In the genomic region with DNA sequence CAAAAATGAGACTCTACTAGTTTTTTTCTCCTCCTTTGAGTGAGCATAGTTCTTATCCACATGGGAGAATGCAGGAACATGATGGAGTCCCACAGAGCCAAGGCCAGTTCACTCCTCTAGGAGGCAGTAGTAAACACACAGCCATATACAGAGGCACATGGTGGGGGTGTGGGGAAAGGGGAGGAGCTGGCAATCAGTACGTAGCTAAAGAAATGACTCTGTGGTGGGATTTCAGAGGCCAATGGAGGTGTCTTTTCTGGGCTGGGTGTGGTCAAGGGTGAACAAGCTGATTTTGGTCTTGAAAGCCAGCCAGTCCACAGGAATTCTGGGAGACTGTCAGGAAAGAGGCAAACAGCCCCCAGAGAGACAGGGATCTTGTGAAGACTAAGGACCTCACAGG, we compare ENCODE assay signal across 8 cellular contexts. TPM values are rescaled to one million over a fixed set of nuclear protein-coding genes. Genes with fewer than 3 reads are reported as not detected.
DNase-seq lines count a peak whose midpoint lies in the region; ATAC-seq, FAIRE-seq and TF ChIP-seq lines count a peak whose summit lies in the region.

No MANE protein-coding gene starts in this region.

- peaks cover 4% of the 10 kb centered on the region for H3K4me1 Mint-ChIP-seq in Caco-2 (ENCODE audit: low read depth, unreplicated experiment)
- H3K4me1 Mint-ChIP-seq in activated CD8-positive, alpha-beta T cell treated with anti-CD3 and anti-CD28 coated beads for 36 hours (ENCODE audit: low read depth): peaks cover 13% of the 10 kb centered on the region

- TF ChIP-seq CTCF in Caco-2 (IDR thresholded peaks at IDR 0.05; ENCODE audit: insufficient read depth in 1 of 2, low read depth in 1 of 2, low read length in 1 of 2, severe bottlenecking in 1 of 2, unreplicated experiment in 1 of 2): peak in 1 of 2 experiments; percentile 15
- peak; percentile 23 to 87 (median 78); a peak in 5 of 6 replicates for TF ChIP-seq CTCF in HCT116 (IDR thresholded peaks at IDR 0.05 in 2 of 3, conservative IDR thresholded peaks at IDR 0.05 in 1 of 3; ENCODE audit: borderline replicate concordance in 1 of 3, insufficient read depth in 1 of 3, low read depth in 2 of 3, low read length in 2 of 3)
- peak; percentile 76 for TF ChIP-seq CTCF in activated CD8-positive, alpha-beta T cell treated with anti-CD3 and anti-CD28 coated beads for 36 hours (IDR thresholded peaks at IDR 0.05)
- TF ChIP-seq CTCF in fibroblast of lung (conservative IDR thresholded peaks at IDR 0.05 in 1 of 2, IDR thresholded peaks at IDR 0.05 in 1 of 2; ENCODE audit: low read depth in 1 of 2, low read length in 2 of 2): peak; percentile 45 to 64

- H3K9ac ChIP-seq in HCT116 (ENCODE audit: low read length) (no peak overlapping the region), fibroblast of lung (ENCODE audit: insufficient read depth, low read length) (no peak overlapping the region)

- H3K9me3 ChIP-seq in Caco-2 (no peaks in the 10 kb centered on the region), HCT116 (ENCODE audit: control insufficient read depth in 1 of 2, insufficient read depth in 1 of 2, low read depth in 1 of 2, low read length in 2 of 2) (no peaks in the 10 kb centered on the region), fibroblast of lung (ENCODE audit: control insufficient read depth, insufficient read depth, low read depth, low read length) (no peaks in the 10 kb centered on the region), small intestine (ENCODE audit: control insufficient read depth, low read depth) (no peaks in the 10 kb centered on the region)

- RAD21 ChIA-PET in HCT116 (lab: Charles Lee; ENCODE audit: low non-redundant PET in 1 of 2, low total read pairs in 2 of 2, uncharacterized antibody in 2 of 2, unreplicated experiment in 2 of 2): no interaction called here

- no peaks in the 10 kb centered on the region for H3K79me2 ChIP-seq in HCT116 (ENCODE audit: insufficient read depth, low read length)
- no peaks in the 10 kb centered on the region for H3K79me2 ChIP-seq in fibroblast of lung (ENCODE audit: control insufficient read depth, insufficient read depth, low read length)

- DNase-seq in Caco-2 (peak; percentile 48 to 56), HCT116 (ENCODE audit: low read depth, low spot score) (peak; percentile 90), NCI-H748 treated with DMSO at 0.1 percent for 48 hours (lab: John Stamatoyannopoulos, UW) (peak; percentile 2), fibroblast of lung (ENCODE audit: low read depth in 2 of 2) (peak; percentile 65 to 71), small intestine (peak; percentile 60), NCI-H774 (lab: John Stamatoyannopoulos, UW) (no peak), amniotic stem cell (lab: John Stamatoyannopoulos, UW) (no peak)
- DNase-seq in activated CD8-positive, alpha-beta T cell treated with anti-CD3 and anti-CD28 coated beads for 36 hours: peak; percentile 91

- no peak overlapping the region for H3K4me3 Mint-ChIP-seq in Caco-2 (ENCODE audit: unreplicated experiment)
- no peak overlapping the region for H3K4me3 Mint-ChIP-seq in activated CD8-positive, alpha-beta T cell treated with anti-CD3 and anti-CD28 coated beads for 36 hours

- WGBS in small intestine, 3 donors: 0 to 20% (median 2%) methylated on average over 1 of the region's 1 CpG

- H3K9me3 Mint-ChIP-seq in Caco-2 (ENCODE audit: unreplicated experiment): no peaks in the 10 kb centered on the region
- H3K9me3 Mint-ChIP-seq in activated CD8-positive, alpha-beta T cell treated with anti-CD3 and anti-CD28 coated beads for 36 hours: no peaks in the 10 kb centered on the region

- intact Hi-C loops in Caco-2 (cut with micrococcal nuclease; ENCODE audit: unreplicated experiment): no loop called here
- intact Hi-C loops in HCT116 (cut with micrococcal nuclease): no loop called here
- intact Hi-C loops in activated CD8-positive, alpha-beta T cell treated with anti-CD3 and anti-CD28 coated beads for 36 hours (cut with micrococcal nuclease): no loop called here

- no peaks in the 10 kb centered on the region for H3K27me3 Mint-ChIP-seq in Caco-2 (ENCODE audit: insufficient read depth, unreplicated experiment)
- no peaks in the 10 kb centered on the region for H3K27me3 Mint-ChIP-seq in activated CD8-positive, alpha-beta T cell treated with anti-CD3 and anti-CD28 coated beads for 36 hours

- CTCF ChIA-PET in Caco-2 (lab: Charles Lee): interaction anchor here (0.5 to 1.6 kb wide), 6 partner anchors 30 to 1263 kb away, joined by 3 to 8 read pairs (median 6); no protein-coding TSS in a partner anchor
- CTCF ChIA-PET in HCT116 (lab: Charles Lee): interaction anchor here (0.5 to 1.9 kb wide), 12 partner anchors 8 to 39 kb away, joined by 3 to 18 read pairs (median 4); no protein-coding TSS in a partner anchor
- CTCF ChIA-PET in activated CD8-positive, alpha-beta T cell treated with anti-CD3 and anti-CD28 coated beads for 36 hours (lab: Charles Lee): interaction anchor here (0.5 to 1.9 kb wide), 32 partner anchors 12 to 387 kb away, joined by 3 to 8 read pairs (median 3); no protein-coding TSS in a partner anchor

- H3K4me2 ChIP-seq in HCT116 (ENCODE audit: low read length) (peak overlapping the region; percentile 19), fibroblast of lung (ENCODE audit: extremely low read depth, insufficient read depth, low read length) (no peak overlapping the region)

- POLR2A ChIA-PET in Caco-2 (lab: Charles Lee) (no interaction called here), HCT116 (lab: Charles Lee) (interaction anchor here (0.8 to 1.2 kb wide), 4 partner anchors 13 to 558 kb away, joined by 3 to 6 read pairs (median 3); partner anchors contain the start of gene RNU5B-1)
- POLR2A ChIA-PET in activated CD8-positive, alpha-beta T cell treated with anti-CD3 and anti-CD28 coated beads for 36 hours (lab: Charles Lee): interaction anchor here (0.6 to 0.7 kb wide), 2 partner anchors 35 to 70 kb away, joined by 3 to 4 read pairs; no protein-coding TSS in a partner anchor

- H3K27ac Mint-ChIP-seq in Caco-2 (ENCODE audit: unreplicated experiment): no peak overlapping the region
- H3K27ac Mint-ChIP-seq in activated CD8-positive, alpha-beta T cell treated with anti-CD3 and anti-CD28 coated beads for 36 hours: no peak overlapping the region

- TF ChIP-seq RAD21 in HCT116 (IDR thresholded peaks at IDR 0.05; ENCODE audit: low read depth): 0 out of 2 replicates have a peak, but pooled peaks have one; percentile 16

- H3K27ac ChIP-seq in HCT116 (ENCODE audit: low read depth, low read length): 0 out of 2 replicates have a peak overlapping the region, but pooled peaks have one; percentile 3
- no peak overlapping the region for H3K27ac ChIP-seq in fibroblast of lung (ENCODE audit: insufficient read depth, low read length)
- no peak overlapping the region for H3K27ac ChIP-seq in small intestine (ENCODE audit: low read depth in 1 of 2, low read length in 1 of 2)

- H2AFZ ChIP-seq in HCT116 (ENCODE audit: low read depth, low read length, poor library complexity, severe bottlenecking) (peak overlapping the region; percentile 42), fibroblast of lung (ENCODE audit: low read length) (peak overlapping the region; percentile 36)

- H3K27me3 ChIP-seq in Caco-2 (replicated peaks; ENCODE audit: control insufficient read depth, insufficient read depth, low read length) (no peaks in the 10 kb centered on the region), HCT116 (ENCODE audit: insufficient read depth, low read length) (no peaks in the 10 kb centered on the region), fibroblast of lung (ENCODE audit: control insufficient read depth, insufficient read depth, low read length) (no peaks in the 10 kb centered on the region), small intestine (ENCODE audit: control insufficient read depth in 2 of 2, insufficient read depth in 2 of 2, low read length in 2 of 2) (no peaks in the 10 kb centered on the region)

- H3K4me3 ChIP-seq in Caco-2 (ENCODE audit: low read depth, low read length) (no peak overlapping the region), HCT116 (replicated peaks in 1 of 2; ENCODE audit: low read depth in 1 of 2, low read length in 2 of 2) (no peak overlapping the region), fibroblast of lung (replicated peaks in 1 of 4; ENCODE audit: control extremely low read depth in 1 of 4, insufficient read depth in 1 of 4, low read depth in 3 of 4, low read length in 4 of 4) (no peak overlapping the region), small intestine (ENCODE audit: low read depth in 1 of 2, low read length in 2 of 2) (no peak overlapping the region)

- no peak for TF ChIP-seq POLR2A in HCT116 (IDR thresholded peaks at IDR 0.05; ENCODE audit: borderline replicate concordance, extremely low read depth, insufficient read depth, insufficient read length)

- H4K20me1 ChIP-seq in HCT116 (ENCODE audit: insufficient read depth): no peaks in the 10 kb centered on the region
- H4K20me1 ChIP-seq in fibroblast of lung (ENCODE audit: control insufficient read depth, extremely low read depth, insufficient read depth, low read length): no peaks in the 10 kb centered on the region

- H3K36me3 ChIP-seq in Caco-2 (ENCODE audit: control insufficient read depth, insufficient read depth, low read length) (no peaks in the 10 kb centered on the region), HCT116 (ENCODE audit: control insufficient read depth in 1 of 2, insufficient read depth in 2 of 2, low read length in 2 of 2) (no peaks in the 10 kb centered on the region), fibroblast of lung (ENCODE audit: control insufficient read depth, insufficient read depth, low read length) (no peaks in the 10 kb centered on the region), small intestine (ENCODE audit: control insufficient read depth in 2 of 2, insufficient read depth in 2 of 2, low read length in 2 of 2) (no peaks in the 10 kb centered on the region)

- ATAC-seq in HCT116: peak; percentile 99
- ATAC-seq in activated CD8-positive, alpha-beta T cell treated with anti-CD3 and anti-CD28 coated beads for 36 hours: peak; percentile 99

- H3K36me3 Mint-ChIP-seq in Caco-2 (ENCODE audit: insufficient read depth, unreplicated experiment): no peaks in the 10 kb centered on the region
- no peaks in the 10 kb centered on the region for H3K36me3 Mint-ChIP-seq in activated CD8-positive, alpha-beta T cell treated with anti-CD3 and anti-CD28 coated beads for 36 hours (ENCODE audit: low read depth)

- H3K9me2 ChIP-seq in HCT116 (ENCODE audit: insufficient read depth): no peaks in the 10 kb centered on the region

- H3K4me1 ChIP-seq in Caco-2 (no peaks in the 10 kb centered on the region), HCT116 (ENCODE audit: control insufficient read depth in 1 of 2, insufficient read depth in 2 of 2, low read length in 2 of 2) (peaks cover 0 to 9% of the 10 kb centered on the region in 2 experiments; a peak in 3 of 4 replicates), fibroblast of lung (ENCODE audit: control insufficient read depth, extremely low read depth, insufficient read depth, low read length) (no peaks in the 10 kb centered on the region), small intestine (ENCODE audit: control insufficient read depth in 2 of 2, insufficient read depth in 1 of 2, low read depth in 1 of 2, low read length in 1 of 2) (no peaks in the 10 kb centered on the region)

- BruUV-seq in Caco-2 (replicated peaks; lab: Mats Ljungman, UMichigan) (no TSS peak), HCT116 (replicated peaks; lab: Mats Ljungman, UMichigan) (no TSS peak)

- FAIRE-seq in small intestine (lab: Jason Lieb, UNC): no peak

RNA-seq across cellular contexts. Expression of gene RAB11A, which starts 6.6 kb away (rescaled TPM):
- total RNA-seq in Caco-2 (2022) (208 and 232 TPM in 2 replicates), HCT116 (2021; ENCODE audit: unreplicated experiment) (234 TPM), fibroblast of lung (38.8 and 56.8 TPM in 2 replicates)
- polyA plus RNA-seq in HCT116 (2012): 249 and 263 TPM in 2 replicates
- total RNA-seq in activated CD8-positive, alpha-beta T cell treated with anti-CD3 and anti-CD28 coated beads for 36 hours: 100 to 1,000 TPM; 106 to 113 TPM
- polyA plus RNA-seq in fibroblast of lung (501 and 527 TPM in 2 replicates), small intestine (100 to 1,000 TPM; 193 to 225 (median 220) TPM)
- polyA plus RNA-seq in fibroblast of lung (2012): 216 and 245 TPM in 2 replicates
- 17.5 and 61.6 TPM in 2 replicates for polyA minus RNA-seq in fibroblast of lung (ENCODE audit: low replicate concordance)

Comparison
In these comparisons a context has a peak if more than half of its experiments do, and no peak if none do; other contexts are left out.
1. DNase-seq: peak in Caco-2 (2 of 2), HCT116 (single experiment), NCI-H748 treated with DMSO at 0.1 percent for 48 hours (single experiment), activated CD8-positive, alpha-beta T cell treated with anti-CD3 and anti-CD28 coated beads for 36 hours (single experiment), fibroblast of lung (2 of 2) and small intestine (single experiment); none in NCI-H774 (single experiment) and amniotic stem cell (single experiment).